Comparison of ENCODE assay signal across 28 cellular contexts in the genomic region with DNA sequence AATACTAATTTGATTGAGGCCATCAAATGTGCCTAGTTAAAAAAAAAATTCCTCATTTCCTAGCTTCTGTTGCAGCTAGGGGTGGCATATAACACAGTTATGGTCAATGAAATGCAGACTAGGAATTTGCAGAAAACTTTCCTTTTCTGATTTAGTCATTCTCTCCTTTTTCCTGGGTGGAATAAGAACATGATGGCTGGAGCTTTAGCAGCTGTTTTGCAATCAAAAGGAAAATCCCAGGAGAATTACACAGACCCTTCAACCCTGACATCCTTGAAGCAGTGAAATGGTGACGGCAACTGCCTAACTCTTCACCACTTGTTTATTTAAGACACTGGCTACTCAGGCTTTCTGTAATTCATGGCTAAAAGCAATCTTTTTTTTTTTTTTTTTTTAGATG. TPM values are rescaled to one million over a fixed set of nuclear protein-coding genes. Genes with fewer than 3 reads are reported as not detected.
"Had no signal": no experiment of that assay in that cellular context is flagged by ENCODE, and none has a peak within 500 bp of the region (broad histone marks: within the 10 kb centered on the region; RNA-seq: fewer than 3 reads in every experiment).

No MANE protein-coding gene starts in this region.

- H3K79me2 ChIP-seq: parathyroid adenoma had no signal

- H3K4me3 ChIP-seq: left lung, lower lobe of right lung, neural progenitor cell, right atrium auricular region, right lobe of liver, smooth muscle cell, transverse colon, upper lobe of left lung, vagina had no signal

- H3K27ac Mint-ChIP-seq: immature natural killer cell; naive thymus-derived CD8-positive, alpha-beta T cell; nephron; neural progenitor cell; progenitor cell of endocrine pancreas; stimulated activated memory B cell treated with anti-CD40 and anti-IgM and Interleukin-4, amounts not matched to agents 10 μg/mL and 1 μg/mL and 100 μg/mL, for 72 hours; stimulated activated naive CD8-positive, alpha-beta T cell treated with anti-CD3 and anti-CD28 coated beads, Interleukin-15, amount 100 ng/mL, for 72 hours had no signal

- H3K27ac ChIP-seq: left lung, lower lobe of right lung, neural progenitor cell, neutrophil, parathyroid adenoma, right atrium auricular region, right lobe of liver, transverse colon, upper lobe of left lung, vagina had no signal

- H3K4me1 ChIP-seq: left lung, lower lobe of right lung, neural progenitor cell, parathyroid adenoma, right atrium auricular region, right lobe of liver, upper lobe of left lung, vagina had no signal

- H3K4me1 Mint-ChIP-seq: immature natural killer cell; naive thymus-derived CD8-positive, alpha-beta T cell; stimulated activated memory B cell treated with anti-CD40 and anti-IgM and Interleukin-4, amounts not matched to agents 10 μg/mL and 1 μg/mL and 100 μg/mL, for 72 hours had no signal

- H3K4me2 ChIP-seq: neural progenitor cell, smooth muscle cell had no signal

- H3K36me3 Mint-ChIP-seq: immature natural killer cell; neural progenitor cell; stimulated activated memory B cell treated with anti-CD40 and anti-IgM and Interleukin-4, amounts not matched to agents 10 μg/mL and 1 μg/mL and 100 μg/mL, for 72 hours had no signal

- H3K4me3 Mint-ChIP-seq: immature natural killer cell; naive thymus-derived CD8-positive, alpha-beta T cell; nephron; neural progenitor cell; stimulated activated memory B cell treated with anti-CD40 and anti-IgM and Interleukin-4, amounts not matched to agents 10 μg/mL and 1 μg/mL and 100 μg/mL, for 72 hours; stimulated activated naive CD8-positive, alpha-beta T cell treated with anti-CD3 and anti-CD28 coated beads, Interleukin-15, amount 100 ng/mL, for 72 hours had no signal

- H3K9ac ChIP-seq: neural progenitor cell, parathyroid adenoma had no signal

- H3K9me3 ChIP-seq: left lung, lower lobe of right lung, neutrophil, right lobe of liver, transverse colon, upper lobe of left lung, vagina had no signal

- H2AFZ ChIP-seq: parathyroid adenoma had no signal

- H3K27me3 ChIP-seq: neural progenitor cell, right atrium auricular region, right lobe of liver, upper lobe of left lung, vagina had no signal

- H3K9me3 Mint-ChIP-seq: stimulated activated naive CD8-positive, alpha-beta T cell treated with anti-CD3 and anti-CD28 coated beads, Interleukin-15, amount 100 ng/mL, for 72 hours had no signal

- DNase-seq: immature natural killer cell; kidney; left colon; left lung; lower lobe of right lung; naive thymus-derived CD8-positive, alpha-beta T cell; occipital lobe; right lobe of liver; stimulated activated CD4-positive, alpha-beta T cell treated with anti-CD3 and anti-CD28 coated beads, Interleukin-1b, Interleukin-23, amount 100 ng/mL, for 48 hours; stimulated activated CD4-positive, alpha-beta T cell treated with anti-CD3 and anti-CD28 coated beads, Interleukin-2, amount 100 ng/mL, for 48 hours; stimulated activated CD4-positive, alpha-beta T cell treated with anti-CD3 and anti-CD28 coated beads, Interleukin-4, amount 100 ng/mL, for 4 hours; stimulated activated CD8-positive, alpha-beta memory T cell treated with anti-CD3 and anti-CD28 coated beads, Interleukin-4, amount 100 ng/mL, for 48 hours; stimulated activated naive CD4-positive, alpha-beta T cell treated with Interleukin-2 at 50 U/mL for 16 hours; stimulated activated naive CD8-positive, alpha-beta T cell treated with anti-CD3 and anti-CD28 coated beads, Interleukin-15, amount 100 ng/mL, for 72 hours; transverse colon; upper lobe of left lung had no signal

- H3K36me3 ChIP-seq: left lung, lower lobe of right lung, neural progenitor cell, neutrophil, right atrium auricular region, right lobe of liver, transverse colon, upper lobe of left lung, vagina had no signal

- ATAC-seq: left colon; left lung; lower lobe of right lung; naive thymus-derived CD8-positive, alpha-beta T cell; right lobe of liver; stimulated activated memory B cell treated with anti-CD40 and anti-IgM and Interleukin-4, amounts not matched to agents 10 μg/mL and 1 μg/mL and 100 μg/mL, for 72 hours; stimulated activated naive CD8-positive, alpha-beta T cell treated with anti-CD3 and anti-CD28 coated beads, Interleukin-15, amount 100 ng/mL, for 72 hours had no signal

RNA-seq across cellular contexts. Expression of a gene that starts 23.1 kb away (rescaled TPM):
- total RNA-seq: liver; naive thymus-derived CD8-positive, alpha-beta T cell; pulmonary artery endothelial cell; right lobe of liver; smooth muscle cell had no signal
- polyA plus RNA-seq: immature natural killer cell; liver; mammary epithelial cell; naive thymus-derived CD8-positive, alpha-beta T cell; smooth muscle cell had no signal
